ENCODE assay signal across 1 cellular context in the genomic region with DNA sequence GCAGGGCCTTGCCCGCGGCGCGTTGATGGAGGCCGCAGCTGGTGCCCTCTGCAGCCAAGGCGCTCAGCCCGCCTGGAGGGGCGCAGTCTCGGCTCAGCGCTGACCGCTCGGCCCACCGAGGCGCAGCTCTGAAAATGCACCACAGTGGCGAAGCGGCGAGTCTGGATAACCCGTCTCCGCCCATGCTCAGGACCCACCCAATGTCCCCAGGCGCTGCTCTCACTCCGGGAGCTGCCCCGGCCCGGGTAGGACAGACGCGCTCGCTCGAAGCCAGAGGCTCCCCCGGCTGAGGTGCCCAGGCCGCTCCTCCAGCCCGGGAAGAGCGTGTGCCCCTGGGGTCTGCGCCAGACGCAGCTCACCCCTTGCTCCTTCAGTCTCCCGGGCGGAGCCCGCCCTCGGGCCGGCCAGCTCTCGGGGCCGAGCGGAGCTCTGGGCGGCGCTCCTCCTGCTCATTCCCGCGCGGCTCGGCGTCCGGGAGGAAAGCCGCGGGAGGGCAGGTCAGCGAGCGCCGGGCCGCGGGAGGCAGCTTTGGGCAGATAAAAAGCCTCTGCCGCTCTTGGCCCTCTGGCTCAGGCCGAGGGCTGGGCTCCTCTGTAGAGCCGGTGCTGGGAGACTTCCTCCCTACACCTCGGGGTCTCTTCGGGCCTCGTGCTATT.
TF ChIP-seq lines count a peak whose summit lies in the region.

No MANE protein-coding gene starts in this region.

TF ChIP-seq in HepG2, 621 proteins besides CTCF, POLR2A, EP300 and RAD21 (continued from another document and continues in another):
- TF ChIP-seq, protein P1, sequence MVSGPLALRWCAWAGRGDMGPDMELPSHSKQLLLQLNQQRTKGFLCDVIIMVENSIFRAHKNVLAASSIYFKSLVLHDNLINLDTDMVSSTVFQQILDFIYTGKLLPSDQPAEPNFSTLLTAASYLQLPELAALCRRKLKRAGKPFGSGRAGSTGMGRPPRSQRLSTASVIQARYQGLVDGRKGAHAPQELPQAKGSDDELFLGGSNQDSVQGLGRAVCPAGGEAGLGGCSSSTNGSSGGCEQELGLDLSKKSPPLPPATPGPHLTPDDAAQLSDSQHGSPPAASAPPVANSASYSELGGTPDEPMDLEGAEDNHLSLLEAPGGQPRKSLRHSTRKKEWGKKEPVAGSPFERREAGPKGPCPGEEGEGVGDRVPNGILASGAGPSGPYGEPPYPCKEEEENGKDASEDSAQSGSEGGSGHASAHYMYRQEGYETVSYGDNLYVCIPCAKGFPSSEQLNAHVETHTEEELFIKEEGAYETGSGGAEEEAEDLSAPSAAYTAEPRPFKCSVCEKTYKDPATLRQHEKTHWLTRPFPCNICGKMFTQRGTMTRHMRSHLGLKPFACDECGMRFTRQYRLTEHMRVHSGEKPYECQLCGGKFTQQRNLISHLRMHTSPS (CRISPR knock-in tag; IDR thresholded peaks at IDR 0.05; ENCODE audit: low read depth), result peak; percentile 70; the same call in 1 of the 2 replicates
- TF ChIP-seq ZNF337 (CRISPR knock-in tag; IDR thresholded peaks at IDR 0.05; ENCODE audit: borderline replicate concordance, low read depth) (peak; percentile 44; the same call in 1 of the 2 replicates), ZNF768 (CRISPR knock-in tag; IDR thresholded peaks at IDR 0.05) (peak; percentile 57; the same call in 1 of the 2 replicates), ZMYM4 (CRISPR knock-in tag; IDR thresholded peaks at IDR 0.05) (peak; percentile 32; the same call in 1 of the 2 replicates), ZBTB7A (CRISPR knock-in tag; IDR thresholded peaks at IDR 0.05) (peak; percentile 26; the same call in 1 of the 2 replicates), HDAC6 (IDR thresholded peaks at IDR 0.05; ENCODE audit: low read depth, low read length) (no peak), SIN3A (IDR thresholded peaks at IDR 0.05; ENCODE audit: borderline replicate concordance, low read depth, low read length) (no peak), ZNF772 (CRISPR knock-in tag; IDR thresholded peaks at IDR 0.05) (no peak), ZFP41 (CRISPR knock-in tag; IDR thresholded peaks at IDR 0.05; ENCODE audit: borderline replicate concordance) (no peak), STAT5B (CRISPR knock-in tag; IDR thresholded peaks at IDR 0.05) (no peak), ZSCAN20 (CRISPR knock-in tag; IDR thresholded peaks at IDR 0.05; ENCODE audit: borderline replicate concordance) (no peak), HOXA3 (CRISPR knock-in tag; IDR thresholded peaks at IDR 0.05) (no peak), MEIS1 (CRISPR knock-in tag; IDR thresholded peaks at IDR 0.05; ENCODE audit: borderline replicate concordance) (0 out of 2 replicates have a peak, but pooled peaks have one; percentile 64), ZNF260 (CRISPR knock-in tag; IDR thresholded peaks at IDR 0.05; ENCODE audit: borderline replicate concordance, low read depth) (no peak), FOXA3 (CRISPR knock-in tag; IDR thresholded peaks at IDR 0.05) (no peak), ZNF75D (CRISPR knock-in tag; IDR thresholded peaks at IDR 0.05; ENCODE audit: borderline replicate concordance) (no peak), POLR2G (IDR thresholded peaks at IDR 0.05; ENCODE audit: low read depth, low read length) (0 out of 2 replicates have a peak, but pooled peaks have one; percentile 10), ATRX (CRISPR knock-in tag; IDR thresholded peaks at IDR 0.05; ENCODE audit: borderline replicate concordance) (no peak), ZFY (CRISPR knock-in tag; IDR thresholded peaks at IDR 0.05) (peak; percentile 62), KDM6A (CRISPR knock-in tag; IDR thresholded peaks at IDR 0.05; ENCODE audit: low read depth) (no peak), TGIF2 (CRISPR knock-in tag; IDR thresholded peaks at IDR 0.05) (no peak), ZNF317 (CRISPR knock-in tag; IDR thresholded peaks at IDR 0.05) (no peak)
- TF ChIP-seq, protein P2, sequence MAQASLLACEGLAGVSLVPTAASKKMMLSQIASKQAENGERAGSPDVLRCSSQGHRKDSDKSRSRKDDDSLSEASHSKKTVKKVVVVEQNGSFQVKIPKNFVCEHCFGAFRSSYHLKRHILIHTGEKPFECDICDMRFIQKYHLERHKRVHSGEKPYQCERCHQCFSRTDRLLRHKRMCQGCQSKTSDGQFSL (CRISPR knock-in tag; IDR thresholded peaks at IDR 0.05), result no peak
- TF ChIP-seq, protein P3, sequence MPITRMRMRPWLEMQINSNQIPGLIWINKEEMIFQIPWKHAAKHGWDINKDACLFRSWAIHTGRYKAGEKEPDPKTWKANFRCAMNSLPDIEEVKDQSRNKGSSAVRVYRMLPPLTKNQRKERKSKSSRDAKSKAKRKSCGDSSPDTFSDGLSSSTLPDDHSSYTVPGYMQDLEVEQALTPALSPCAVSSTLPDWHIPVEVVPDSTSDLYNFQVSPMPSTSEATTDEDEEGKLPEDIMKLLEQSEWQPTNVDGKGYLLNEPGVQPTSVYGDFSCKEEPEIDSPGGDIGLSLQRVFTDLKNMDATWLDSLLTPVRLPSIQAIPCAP (CRISPR knock-in tag; IDR thresholded peaks at IDR 0.05; ENCODE audit: low read depth), result 0 out of 2 replicates have a peak, but pooled peaks have one; percentile 56
- TF ChIP-seq, protein P4, sequence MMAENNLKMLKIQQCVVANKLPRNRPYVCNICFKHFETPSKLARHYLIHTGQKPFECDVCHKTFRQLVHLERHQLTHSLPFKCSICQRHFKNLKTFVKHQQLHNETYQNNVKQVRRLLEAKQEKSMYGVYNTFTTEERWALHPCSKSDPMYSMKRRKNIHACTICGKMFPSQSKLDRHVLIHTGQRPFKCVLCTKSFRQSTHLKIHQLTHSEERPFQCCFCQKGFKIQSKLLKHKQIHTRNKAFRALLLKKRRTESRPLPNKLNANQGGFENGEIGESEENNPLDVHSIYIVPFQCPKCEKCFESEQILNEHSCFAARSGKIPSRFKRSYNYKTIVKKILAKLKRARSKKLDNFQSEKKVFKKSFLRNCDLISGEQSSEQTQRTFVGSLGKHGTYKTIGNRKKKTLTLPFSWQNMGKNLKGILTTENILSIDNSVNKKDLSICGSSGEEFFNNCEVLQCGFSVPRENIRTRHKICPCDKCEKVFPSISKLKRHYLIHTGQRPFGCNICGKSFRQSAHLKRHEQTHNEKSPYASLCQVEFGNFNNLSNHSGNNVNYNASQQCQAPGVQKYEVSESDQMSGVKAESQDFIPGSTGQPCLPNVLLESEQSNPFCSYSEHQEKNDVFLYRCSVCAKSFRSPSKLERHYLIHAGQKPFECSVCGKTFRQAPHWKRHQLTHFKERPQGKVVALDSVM (CRISPR knock-in tag; IDR thresholded peaks at IDR 0.05), result no peak
- TF ChIP-seq, protein P5, sequence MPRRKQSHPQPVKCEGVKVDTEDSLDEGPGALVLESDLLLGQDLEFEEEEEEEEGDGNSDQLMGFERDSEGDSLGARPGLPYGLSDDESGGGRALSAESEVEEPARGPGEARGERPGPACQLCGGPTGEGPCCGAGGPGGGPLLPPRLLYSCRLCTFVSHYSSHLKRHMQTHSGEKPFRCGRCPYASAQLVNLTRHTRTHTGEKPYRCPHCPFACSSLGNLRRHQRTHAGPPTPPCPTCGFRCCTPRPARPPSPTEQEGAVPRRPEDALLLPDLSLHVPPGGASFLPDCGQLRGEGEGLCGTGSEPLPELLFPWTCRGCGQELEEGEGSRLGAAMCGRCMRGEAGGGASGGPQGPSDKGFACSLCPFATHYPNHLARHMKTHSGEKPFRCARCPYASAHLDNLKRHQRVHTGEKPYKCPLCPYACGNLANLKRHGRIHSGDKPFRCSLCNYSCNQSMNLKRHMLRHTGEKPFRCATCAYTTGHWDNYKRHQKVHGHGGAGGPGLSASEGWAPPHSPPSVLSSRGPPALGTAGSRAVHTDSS (CRISPR knock-in tag; conservative IDR thresholded peaks at IDR 0.05), result no peak
- TF ChIP-seq, protein P6, sequence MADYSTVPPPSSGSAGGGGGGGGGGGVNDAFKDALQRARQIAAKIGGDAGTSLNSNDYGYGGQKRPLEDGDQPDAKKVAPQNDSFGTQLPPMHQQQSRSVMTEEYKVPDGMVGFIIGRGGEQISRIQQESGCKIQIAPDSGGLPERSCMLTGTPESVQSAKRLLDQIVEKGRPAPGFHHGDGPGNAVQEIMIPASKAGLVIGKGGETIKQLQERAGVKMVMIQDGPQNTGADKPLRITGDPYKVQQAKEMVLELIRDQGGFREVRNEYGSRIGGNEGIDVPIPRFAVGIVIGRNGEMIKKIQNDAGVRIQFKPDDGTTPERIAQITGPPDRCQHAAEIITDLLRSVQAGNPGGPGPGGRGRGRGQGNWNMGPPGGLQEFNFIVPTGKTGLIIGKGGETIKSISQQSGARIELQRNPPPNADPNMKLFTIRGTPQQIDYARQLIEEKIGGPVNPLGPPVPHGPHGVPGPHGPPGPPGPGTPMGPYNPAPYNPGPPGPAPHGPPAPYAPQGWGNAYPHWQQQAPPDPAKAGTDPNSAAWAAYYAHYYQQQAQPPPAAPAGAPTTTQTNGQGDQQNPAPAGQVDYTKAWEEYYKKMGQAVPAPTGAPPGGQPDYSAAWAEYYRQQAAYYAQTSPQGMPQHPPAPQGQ (CRISPR knock-in tag; IDR thresholded peaks at IDR 0.05; ENCODE audit: borderline replicate concordance), result no peak
- TF ChIP-seq, protein P7, sequence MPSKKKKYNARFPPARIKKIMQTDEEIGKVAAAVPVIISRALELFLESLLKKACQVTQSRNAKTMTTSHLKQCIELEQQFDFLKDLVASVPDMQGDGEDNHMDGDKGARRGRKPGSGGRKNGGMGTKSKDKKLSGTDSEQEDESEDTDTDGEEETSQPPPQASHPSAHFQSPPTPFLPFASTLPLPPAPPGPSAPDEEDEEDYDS (CRISPR knock-in tag; IDR thresholded peaks at IDR 0.05), result no peak
- TF ChIP-seq, protein P8, sequence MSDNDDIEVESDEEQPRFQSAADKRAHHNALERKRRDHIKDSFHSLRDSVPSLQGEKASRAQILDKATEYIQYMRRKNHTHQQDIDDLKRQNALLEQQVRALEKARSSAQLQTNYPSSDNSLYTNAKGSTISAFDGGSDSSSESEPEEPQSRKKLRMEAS (IDR thresholded peaks at IDR 0.05), result peak; percentile 41; the same call in 1 of the 2 replicates
- TF ChIP-seq, protein P9, sequence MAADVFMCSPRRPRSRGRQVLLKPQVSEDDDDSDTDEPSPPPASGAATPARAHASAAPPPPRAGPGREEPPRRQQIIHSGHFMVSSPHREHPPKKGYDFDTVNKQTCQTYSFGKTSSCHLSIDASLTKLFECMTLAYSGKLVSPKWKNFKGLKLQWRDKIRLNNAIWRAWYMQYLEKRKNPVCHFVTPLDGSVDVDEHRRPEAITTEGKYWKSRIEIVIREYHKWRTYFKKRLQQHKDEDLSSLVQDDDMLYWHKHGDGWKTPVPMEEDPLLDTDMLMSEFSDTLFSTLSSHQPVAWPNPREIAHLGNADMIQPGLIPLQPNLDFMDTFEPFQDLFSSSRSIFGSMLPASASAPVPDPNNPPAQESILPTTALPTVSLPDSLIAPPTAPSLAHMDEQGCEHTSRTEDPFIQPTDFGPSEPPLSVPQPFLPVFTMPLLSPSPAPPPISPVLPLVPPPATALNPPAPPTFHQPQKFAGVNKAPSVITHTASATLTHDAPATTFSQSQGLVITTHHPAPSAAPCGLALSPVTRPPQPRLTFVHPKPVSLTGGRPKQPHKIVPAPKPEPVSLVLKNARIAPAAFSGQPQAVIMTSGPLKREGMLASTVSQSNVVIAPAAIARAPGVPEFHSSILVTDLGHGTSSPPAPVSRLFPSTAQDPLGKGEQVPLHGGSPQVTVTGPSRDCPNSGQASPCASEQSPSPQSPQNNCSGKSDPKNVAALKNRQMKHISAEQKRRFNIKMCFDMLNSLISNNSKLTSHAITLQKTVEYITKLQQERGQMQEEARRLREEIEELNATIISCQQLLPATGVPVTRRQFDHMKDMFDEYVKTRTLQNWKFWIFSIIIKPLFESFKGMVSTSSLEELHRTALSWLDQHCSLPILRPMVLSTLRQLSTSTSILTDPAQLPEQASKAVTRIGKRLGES (CRISPR knock-in tag; IDR thresholded peaks at IDR 0.05; ENCODE audit: borderline replicate concordance), result no peak; the same call in 1 of the 2 replicates
- TF ChIP-seq, protein P10, sequence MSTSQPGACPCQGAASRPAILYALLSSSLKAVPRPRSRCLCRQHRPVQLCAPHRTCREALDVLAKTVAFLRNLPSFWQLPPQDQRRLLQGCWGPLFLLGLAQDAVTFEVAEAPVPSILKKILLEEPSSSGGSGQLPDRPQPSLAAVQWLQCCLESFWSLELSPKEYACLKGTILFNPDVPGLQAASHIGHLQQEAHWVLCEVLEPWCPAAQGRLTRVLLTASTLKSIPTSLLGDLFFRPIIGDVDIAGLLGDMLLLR (CRISPR knock-in tag; IDR thresholded peaks at IDR 0.05), result peak; percentile 28; the same call in 1 of the 2 replicates
- TF ChIP-seq, protein P11, sequence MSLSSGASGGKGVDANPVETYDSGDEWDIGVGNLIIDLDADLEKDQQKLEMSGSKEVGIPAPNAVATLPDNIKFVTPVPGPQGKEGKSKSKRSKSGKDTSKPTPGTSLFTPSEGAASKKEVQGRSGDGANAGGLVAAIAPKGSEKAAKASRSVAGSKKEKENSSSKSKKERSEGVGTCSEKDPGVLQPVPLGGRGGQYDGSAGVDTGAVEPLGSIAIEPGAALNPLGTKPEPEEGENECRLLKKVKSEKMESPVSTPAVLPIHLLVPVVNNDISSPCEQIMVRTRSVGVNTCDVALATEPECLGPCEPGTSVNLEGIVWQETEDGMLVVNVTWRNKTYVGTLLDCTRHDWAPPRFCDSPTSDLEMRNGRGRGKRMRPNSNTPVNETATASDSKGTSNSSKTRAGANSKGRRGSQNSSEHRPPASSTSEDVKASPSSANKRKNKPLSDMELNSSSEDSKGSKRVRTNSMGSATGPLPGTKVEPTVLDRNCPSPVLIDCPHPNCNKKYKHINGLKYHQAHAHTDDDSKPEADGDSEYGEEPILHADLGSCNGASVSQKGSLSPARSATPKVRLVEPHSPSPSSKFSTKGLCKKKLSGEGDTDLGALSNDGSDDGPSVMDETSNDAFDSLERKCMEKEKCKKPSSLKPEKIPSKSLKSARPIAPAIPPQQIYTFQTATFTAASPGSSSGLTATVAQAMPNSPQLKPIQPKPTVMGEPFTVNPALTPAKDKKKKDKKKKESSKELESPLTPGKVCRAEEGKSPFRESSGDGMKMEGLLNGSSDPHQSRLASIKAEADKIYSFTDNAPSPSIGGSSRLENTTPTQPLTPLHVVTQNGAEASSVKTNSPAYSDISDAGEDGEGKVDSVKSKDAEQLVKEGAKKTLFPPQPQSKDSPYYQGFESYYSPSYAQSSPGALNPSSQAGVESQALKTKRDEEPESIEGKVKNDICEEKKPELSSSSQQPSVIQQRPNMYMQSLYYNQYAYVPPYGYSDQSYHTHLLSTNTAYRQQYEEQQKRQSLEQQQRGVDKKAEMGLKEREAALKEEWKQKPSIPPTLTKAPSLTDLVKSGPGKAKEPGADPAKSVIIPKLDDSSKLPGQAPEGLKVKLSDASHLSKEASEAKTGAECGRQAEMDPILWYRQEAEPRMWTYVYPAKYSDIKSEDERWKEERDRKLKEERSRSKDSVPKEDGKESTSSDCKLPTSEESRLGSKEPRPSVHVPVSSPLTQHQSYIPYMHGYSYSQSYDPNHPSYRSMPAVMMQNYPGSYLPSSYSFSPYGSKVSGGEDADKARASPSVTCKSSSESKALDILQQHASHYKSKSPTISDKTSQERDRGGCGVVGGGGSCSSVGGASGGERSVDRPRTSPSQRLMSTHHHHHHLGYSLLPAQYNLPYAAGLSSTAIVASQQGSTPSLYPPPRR (CRISPR knock-in tag; IDR thresholded peaks at IDR 0.05; ENCODE audit: borderline replicate concordance), result no peak; the same call in 1 of the 2 replicates
- TF ChIP-seq, protein P12, sequence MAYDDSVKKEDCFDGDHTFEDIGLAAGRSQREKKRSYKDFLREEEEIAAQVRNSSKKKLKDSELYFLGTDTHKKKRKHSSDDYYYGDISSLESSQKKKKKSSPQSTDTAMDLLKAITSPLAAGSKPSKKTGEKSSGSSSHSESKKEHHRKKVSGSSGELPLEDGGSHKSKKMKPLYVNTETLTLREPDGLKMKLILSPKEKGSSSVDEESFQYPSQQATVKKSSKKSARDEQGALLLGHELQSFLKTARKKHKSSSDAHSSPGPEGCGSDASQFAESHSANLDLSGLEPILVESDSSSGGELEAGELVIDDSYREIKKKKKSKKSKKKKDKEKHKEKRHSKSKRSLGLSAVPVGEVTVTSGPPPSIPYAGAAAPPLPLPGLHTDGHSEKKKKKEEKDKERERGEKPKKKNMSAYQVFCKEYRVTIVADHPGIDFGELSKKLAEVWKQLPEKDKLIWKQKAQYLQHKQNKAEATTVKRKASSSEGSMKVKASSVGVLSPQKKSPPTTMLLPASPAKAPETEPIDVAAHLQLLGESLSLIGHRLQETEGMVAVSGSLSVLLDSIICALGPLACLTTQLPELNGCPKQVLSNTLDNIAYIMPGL (CRISPR knock-in tag; IDR thresholded peaks at IDR 0.05; ENCODE audit: borderline replicate concordance in 1 of 2, low read depth in 1 of 2), result peak; percentile 41 to 52; a peak in 1 of 4 replicates
